8 cellular contexts compared by ENCODE assay signal in genomic region chr18:21682276-21683051, GRCh38. TPM values are rescaled to one million over a fixed set of nuclear protein-coding genes. Genes with fewer than 3 reads are reported as not detected.
DNase-seq lines count a peak whose midpoint lies in the region; ATAC-seq and TF ChIP-seq lines count a peak whose summit lies in the region.

No MANE protein-coding gene starts in this region.

- H3K4me3 Mint-ChIP-seq in activated T-helper 1 cell treated with anti-CD3 and anti-CD28 coated beads, Interleukin-12 subunit alpha, Interleukin-12 subunit beta, Interleukin-2, Interleukin-4 antibody, amounts not matched to agents 30 ng/mL and 10 ng/mL and 1 ng/mL, durations not matched to agents 14 hours and 24 hours and 36 hours, result no peak overlapping the region

- peaks cover 14% of the 10 kb centered on the region for H3K4me1 Mint-ChIP-seq in activated T-helper 1 cell treated with anti-CD3 and anti-CD28 coated beads, Interleukin-12 subunit alpha, Interleukin-12 subunit beta, Interleukin-2, Interleukin-4 antibody, amounts not matched to agents 30 ng/mL and 10 ng/mL and 1 ng/mL, durations not matched to agents 14 hours and 24 hours and 36 hours (ENCODE audit: low read depth)

- H3K36me3 ChIP-seq in right atrium auricular region, result no peaks in the 10 kb centered on the region
- H3K36me3 ChIP-seq in smooth muscle cell (ENCODE audit: low read depth), result no peaks in the 10 kb centered on the region

- TF ChIP-seq CTCF in right atrium auricular region (IDR thresholded peaks at IDR 0.05) (no peak), smooth muscle cell (IDR thresholded peaks at IDR 0.05; ENCODE audit: borderline replicate concordance, insufficient read depth, poor library complexity, severe bottlenecking) (no peak)

- WGBS in smooth muscle cell (ENCODE audit: low lambda C conversion rate), result 42% methylated on average over 14 of the region's 14 CpGs

- H4K20me1 ChIP-seq in smooth muscle cell (ENCODE audit: low read depth), result no peaks in the 10 kb centered on the region

- H3K4me3 ChIP-seq in right atrium auricular region (peak overlapping the region in 1 of 2 donors; percentile 33), smooth muscle cell (peak overlapping the region; percentile 40)

- ATAC-seq in HG03558 (IDR thresholded peaks at IDR 0.05; ENCODE audit: extremely low read depth, unreplicated experiment) (peak; percentile 39), HG03097 (IDR thresholded peaks at IDR 0.05; ENCODE audit: low FRiP score, unreplicated experiment) (no peak), HG03521 (IDR thresholded peaks at IDR 0.05; ENCODE audit: unreplicated experiment) (no peak)

- H3K27ac Mint-ChIP-seq in activated T-helper 1 cell treated with anti-CD3 and anti-CD28 coated beads, Interleukin-12 subunit alpha, Interleukin-12 subunit beta, Interleukin-2, Interleukin-4 antibody, amounts not matched to agents 30 ng/mL and 10 ng/mL and 1 ng/mL, durations not matched to agents 14 hours and 24 hours and 36 hours, result no peak overlapping the region

- H3K27ac ChIP-seq in right atrium auricular region (peak overlapping the region; percentile 32 to 51), smooth muscle cell (ENCODE audit: low read depth) (peak overlapping the region; percentile 59)

- no peaks in the 10 kb centered on the region for H3K9me3 Mint-ChIP-seq in activated T-helper 1 cell treated with anti-CD3 and anti-CD28 coated beads, Interleukin-12 subunit alpha, Interleukin-12 subunit beta, Interleukin-2, Interleukin-4 antibody, amounts not matched to agents 30 ng/mL and 10 ng/mL and 1 ng/mL, durations not matched to agents 14 hours and 24 hours and 36 hours

- intact Hi-C loops in activated T-helper 1 cell treated with anti-CD3 and anti-CD28 coated beads, Interleukin-12 subunit alpha, Interleukin-12 subunit beta, Interleukin-2, Interleukin-4 antibody, amounts not matched to agents 30 ng/mL and 10 ng/mL and 1 ng/mL, durations not matched to agents 14 hours and 24 hours and 36 hours (cut with micrococcal nuclease), result loop anchor here (1.0 kb wide), 3 partner anchors 21 to 82 kb away; partner anchors contain the start of genes ESCO1 and MIB1

- H3K36me3 Mint-ChIP-seq in activated T-helper 1 cell treated with anti-CD3 and anti-CD28 coated beads, Interleukin-12 subunit alpha, Interleukin-12 subunit beta, Interleukin-2, Interleukin-4 antibody, amounts not matched to agents 30 ng/mL and 10 ng/mL and 1 ng/mL, durations not matched to agents 14 hours and 24 hours and 36 hours (ENCODE audit: low read depth), result peaks cover 11% of the 10 kb centered on the region

- peaks cover 0 to 4% of the 10 kb centered on the region in 2 donors for H3K4me1 ChIP-seq in right atrium auricular region
- H3K4me1 ChIP-seq in smooth muscle cell (ENCODE audit: low read depth), result peaks cover 14% of the 10 kb centered on the region

- H3K9me3 ChIP-seq in right atrium auricular region (no peaks in the 10 kb centered on the region), smooth muscle cell (replicated peaks; ENCODE audit: low read depth) (no peaks in the 10 kb centered on the region)

- DNase-seq in activated naive CD4-positive, alpha-beta T cell treated with Interleukin-2 at 50 U/mL for 16 hours, result peak; percentile 10
- no peak for DNase-seq in activated naive CD4-positive, alpha-beta T cell treated with anti-CD3 and anti-CD28 coated beads, Interleukin-2, amount 50 U/mL, for 16 hours
- DNase-seq in activated T-helper 1 cell treated with anti-CD3 and anti-CD28 coated beads, Interleukin-12 subunit alpha, Interleukin-12 subunit beta, Interleukin-2, Interleukin-4 antibody, amounts not matched to agents 30 ng/mL and 10 ng/mL and 1 ng/mL, durations not matched to agents 14 hours and 24 hours and 36 hours (ENCODE audit: low spot score), result peak; percentile 17
- no peak for DNase-seq in right atrium auricular region (ENCODE audit: low spot score)
- DNase-seq in smooth muscle cell (lab: John Stamatoyannopoulos, UW; ENCODE audit: unreplicated experiment), result no peak

- no peaks in the 10 kb centered on the region for H3K27me3 Mint-ChIP-seq in activated T-helper 1 cell treated with anti-CD3 and anti-CD28 coated beads, Interleukin-12 subunit alpha, Interleukin-12 subunit beta, Interleukin-2, Interleukin-4 antibody, amounts not matched to agents 30 ng/mL and 10 ng/mL and 1 ng/mL, durations not matched to agents 14 hours and 24 hours and 36 hours (ENCODE audit: insufficient read depth)

- peak overlapping the region; percentile 81 for H3K4me2 ChIP-seq in smooth muscle cell

- H3F3A ChIP-seq in smooth muscle cell (ENCODE audit: low read depth), result peaks cover 9% of the 10 kb centered on the region

- H3K27me3 ChIP-seq in right atrium auricular region (no peaks in the 10 kb centered on the region), smooth muscle cell (ENCODE audit: low read depth) (no peaks in the 10 kb centered on the region)

- peak overlapping the region; percentile 67 for H2AFZ ChIP-seq in smooth muscle cell (ENCODE audit: low read depth)

- no peaks in the 10 kb centered on the region for H3K79me2 ChIP-seq in smooth muscle cell (ENCODE audit: low read depth)

- H3K9ac ChIP-seq in smooth muscle cell (ENCODE audit: low read depth), result peak overlapping the region; percentile 35

RNA-seq across cellular contexts. Expression of gene ABHD3, which starts 22.1 kb away (rescaled TPM):
- 29.2 and 36.0 TPM in 2 replicates for total RNA-seq in activated T-helper 1 cell treated with anti-CD3 and anti-CD28 coated beads, Interleukin-12 subunit alpha, Interleukin-12 subunit beta, Interleukin-2, Interleukin-4 antibody, amounts not matched to agents 30 ng/mL and 10 ng/mL and 1 ng/mL, durations not matched to agents 14 hours and 24 hours and 36 hours
- total RNA-seq in right atrium auricular region (1 to 10 TPM; 2.0 to 8.4 TPM), smooth muscle cell (6.1 and 6.9 TPM in 2 replicates)
- 9.9 and 11.6 TPM in 2 replicates for polyA plus RNA-seq in smooth muscle cell

RNA-seq across cellular contexts. Expression of gene MIB1, which starts 58.1 kb away (rescaled TPM):
- total RNA-seq in activated T-helper 1 cell treated with anti-CD3 and anti-CD28 coated beads, Interleukin-12 subunit alpha, Interleukin-12 subunit beta, Interleukin-2, Interleukin-4 antibody, amounts not matched to agents 30 ng/mL and 10 ng/mL and 1 ng/mL, durations not matched to agents 14 hours and 24 hours and 36 hours, result 29.8 and 31.7 TPM in 2 replicates
- 10 to 100 TPM; 16.7 to 20.8 TPM for total RNA-seq in right atrium auricular region
- total RNA-seq in smooth muscle cell, result 69.1 and 96.2 TPM in 2 replicates
- 9.2 and 10.8 TPM in 2 replicates for polyA plus RNA-seq in smooth muscle cell

Comparison
In these comparisons a context has a peak if more than half of its experiments do, and no peak if none do; other contexts are left out.
1. DNase-seq: peak in activated naive CD4-positive, alpha-beta T cell treated with Interleukin-2 at 50 U/mL for 16 hours (single experiment) and activated T-helper 1 cell treated with anti-CD3 and anti-CD28 coated beads, Interleukin-12 subunit alpha, Interleukin-12 subunit beta, Interleukin-2, Interleukin-4 antibody, amounts not matched to agents 30 ng/mL and 10 ng/mL and 1 ng/mL, durations not matched to agents 14 hours and 24 hours and 36 hours (single experiment); none in activated naive CD4-positive, alpha-beta T cell treated with anti-CD3 and anti-CD28 coated beads, Interleukin-2, amount 50 U/mL, for 16 hours (single experiment), right atrium auricular region (single experiment) and smooth muscle cell (single experiment).